10 cellular contexts compared by ENCODE assay signal in genomic region chr7:43757073-43757720, GRCh38. TPM values are rescaled to one million over a fixed set of nuclear protein-coding genes. Genes with fewer than 3 reads are reported as not detected.
DNase-seq lines count a peak whose midpoint lies in the region; ATAC-seq and TF ChIP-seq lines count a peak whose summit lies in the region.
"Had no signal": no experiment of that assay in that cellular context is flagged by ENCODE, and none has a peak within 500 bp of the region (broad histone marks: within the 10 kb centered on the region; RNA-seq: fewer than 3 reads in every experiment).

No MANE protein-coding gene starts in this region.

- peaks cover 8% of the 10 kb centered on the region for H3K27me3 Mint-ChIP-seq in T-helper 1 cell treated with Interleukin-12 subunit alpha and Interleukin-12 subunit beta and Interleukin-4 antibody, amounts not matched to agents 30 μg/mL and 1 μg/mL, for 36 hours (ENCODE audit: low read depth)
- peaks cover 20% of the 10 kb centered on the region for H3K27me3 Mint-ChIP-seq in brain
- H3K27me3 Mint-ChIP-seq in nephron (ENCODE audit: low read depth): peaks cover 16% of the 10 kb centered on the region

- no peaks in the 10 kb centered on the region for H3K9me3 Mint-ChIP-seq in T-helper 1 cell treated with Interleukin-12 subunit alpha and Interleukin-12 subunit beta and Interleukin-4 antibody, amounts not matched to agents 30 μg/mL and 1 μg/mL, for 36 hours
- H3K9me3 Mint-ChIP-seq in brain (peaks cover 0 to 6% (median 0%) of the 10 kb centered on the region in 5 experiments), nephron (no peaks in the 10 kb centered on the region)

- no peaks in the 10 kb centered on the region for H3K36me3 ChIP-seq in HUES64 (ENCODE audit: insufficient read depth, low read length)
- H3K36me3 ChIP-seq in WERI-Rb-1: no peaks in the 10 kb centered on the region

- H3K4me3 ChIP-seq in HUES64 (ENCODE audit: low read length): peak overlapping the region; percentile 81; the same call in 1 of the 2 replicates
- H3K4me3 ChIP-seq in WERI-Rb-1 (ENCODE audit: low read depth, low read length): no peak overlapping the region

- no peak overlapping the region for H3K9ac ChIP-seq in HUES64 (ENCODE audit: low read depth, low read length)

- ATAC-seq in HG03025 (IDR thresholded peaks at IDR 0.05; ENCODE audit: low FRiP score, unreplicated experiment): no peak

- H3K36me3 Mint-ChIP-seq in T-helper 1 cell treated with Interleukin-12 subunit alpha and Interleukin-12 subunit beta and Interleukin-4 antibody, amounts not matched to agents 30 μg/mL and 1 μg/mL, for 36 hours (ENCODE audit: low read depth): peaks cover 2% of the 10 kb centered on the region
- H3K36me3 Mint-ChIP-seq in brain: no peaks in the 10 kb centered on the region
- no peaks in the 10 kb centered on the region for H3K36me3 Mint-ChIP-seq in nephron (ENCODE audit: low read depth)

- no peaks in the 10 kb centered on the region for H3K9me3 ChIP-seq in HUES64 (ENCODE audit: insufficient read depth, low read depth, low read length)
- H3K9me3 ChIP-seq in WERI-Rb-1 (ENCODE audit: severe bottlenecking): no peaks in the 10 kb centered on the region

- TF ChIP-seq CTCF in brain (conservative IDR thresholded peaks at IDR 0.05) (no peak), nephron (IDR thresholded peaks at IDR 0.05; ENCODE audit: unreplicated experiment in 3 of 3) (no peak), WERI-Rb-1 (IDR thresholded peaks at IDR 0.05; ENCODE audit: low read depth, low read length) (no peak)

- 90% methylated on average over 2 of the region's 2 CpGs for WGBS in HUES64

- no peak overlapping the region for H3K27ac ChIP-seq in HUES64 (ENCODE audit: low read depth, low read length)
- H3K27ac ChIP-seq in WERI-Rb-1: no peak overlapping the region

- H3K4me1 ChIP-seq in HUES64 (ENCODE audit: insufficient read depth, low read length): peaks cover 12% of the 10 kb centered on the region; the same call in 1 of the 2 replicates

- peak overlapping the region; percentile 65 for H3K27ac Mint-ChIP-seq in T-helper 1 cell treated with Interleukin-12 subunit alpha and Interleukin-12 subunit beta and Interleukin-4 antibody, amounts not matched to agents 30 μg/mL and 1 μg/mL, for 36 hours
- H3K27ac Mint-ChIP-seq in brain (peak overlapping the region; percentile 1 to 87 (median 21)), nephron (peak overlapping the region; percentile 23 to 80 (median 77))

- H3K27me3 ChIP-seq in HUES64 (ENCODE audit: insufficient read depth, low read length) (peaks cover 39% of the 10 kb centered on the region), WERI-Rb-1 (ENCODE audit: insufficient read depth, low read depth, severe bottlenecking) (no peaks in the 10 kb centered on the region)

- H3K4me3 Mint-ChIP-seq in T-helper 1 cell treated with Interleukin-12 subunit alpha and Interleukin-12 subunit beta and Interleukin-4 antibody, amounts not matched to agents 30 μg/mL and 1 μg/mL, for 36 hours: peak overlapping the region; percentile 18
- H3K4me3 Mint-ChIP-seq in brain (peak overlapping the region; percentile 77 to 83 (median 82)), nephron (peak overlapping the region; percentile 74 to 87 (median 81))

- no peak for DNase-seq in T-helper 1 cell
- no peak for DNase-seq in stimulated activated naive CD4-positive, alpha-beta T cell treated with Interleukin-2 at 50 U/mL for 16 hours (lab: John Stamatoyannopoulos, UW)
- DNase-seq in WERI-Rb-1: no peak
- DNase-seq: NCI-H1092 treated with DMSO at 0.1 percent for 48 hours, trophoblast cell had no signal

- H3K4me1 Mint-ChIP-seq in T-helper 1 cell treated with Interleukin-12 subunit alpha and Interleukin-12 subunit beta and Interleukin-4 antibody, amounts not matched to agents 30 μg/mL and 1 μg/mL, for 36 hours (ENCODE audit: low read depth): peaks cover 25% of the 10 kb centered on the region
- H3K4me1 Mint-ChIP-seq in brain (peaks cover 41% of the 10 kb centered on the region), nephron (peaks cover 22% of the 10 kb centered on the region)

RNA-seq across cellular contexts. Expression of gene BLVRA, which starts 1.3 kb away (rescaled TPM):
- polyA plus RNA-seq in HUES64 (2013, experiment 1 of 2): 23.6 TPM
- 23.3 TPM for polyA plus RNA-seq in HUES64 (2013, experiment 2 of 2)
- polyA plus RNA-seq in brain (ENCODE audit: insufficient read depth, low read depth, low replicate concordance): 12.1 TPM

RNA-seq across cellular contexts. Expression of gene COA1, which starts 27.9 kb away (rescaled TPM):
- polyA plus RNA-seq in HUES64 (2013, experiment 1 of 2): 107 TPM
- polyA plus RNA-seq in HUES64 (2013, experiment 2 of 2): 124 TPM
- polyA plus RNA-seq in brain (ENCODE audit: insufficient read depth, low read depth, low replicate concordance): 26.8 TPM

Comparison
In these comparisons a context has a peak if more than half of its experiments do, and no peak if none do; other contexts are left out.
1. H3K27ac Mint-ChIP-seq: peak in every context shown above with its lines; median percentile 77 in nephron; 65 in T-helper 1 cell treated with Interleukin-12 subunit alpha and Interleukin-12 subunit beta and Interleukin-4 antibody, amounts not matched to agents 30 μg/mL and 1 μg/mL, for 36 hours; 21 in brain.
2. H3K4me3 Mint-ChIP-seq: peak in every context shown above with its lines; median percentile 82 in brain; 81 in nephron; 18 in T-helper 1 cell treated with Interleukin-12 subunit alpha and Interleukin-12 subunit beta and Interleukin-4 antibody, amounts not matched to agents 30 μg/mL and 1 μg/mL, for 36 hours.